In genomic region chr18:54776282-54776977, GRCh38 we compare ENCODE assay signal across 8 cellular contexts. TPM values are rescaled to one million over a fixed set of nuclear protein-coding genes. Genes with fewer than 3 reads are reported as not detected.
A peak's percentile ranks its signal among the peaks of the same experiment; 100 is the strongest.
DNase-seq lines count a peak whose midpoint lies in the region; ATAC-seq and TF ChIP-seq lines count a peak whose summit lies in the region.

No MANE protein-coding gene starts in this region.

- H3K27ac Mint-ChIP-seq in osteocyte (ENCODE audit: unreplicated experiment) = peak overlapping the region; percentile 94

- no peaks in the 10 kb centered on the region for H3K27me3 ChIP-seq in BLaER1
- H3K27me3 ChIP-seq in Karpas-422 (ENCODE audit: low read length) = no peaks in the 10 kb centered on the region

- H3K9me3 Mint-ChIP-seq in osteocyte (ENCODE audit: unreplicated experiment) = no peaks in the 10 kb centered on the region

- H3K27me3 Mint-ChIP-seq in osteocyte (ENCODE audit: unreplicated experiment) = no peaks in the 10 kb centered on the region

- no peaks in the 10 kb centered on the region for H3K36me3 Mint-ChIP-seq in osteocyte (ENCODE audit: unreplicated experiment)

- H3K4me1 ChIP-seq in BLaER1 (peaks cover 51% of the 10 kb centered on the region), Karpas-422 (ENCODE audit: low read length) (no peaks in the 10 kb centered on the region)

- DNase-seq in HK-2 (ENCODE audit: unreplicated experiment) = peak; percentile 62
- peak; percentile 95 for DNase-seq in amniotic stem cell (lab: John Stamatoyannopoulos, UW)
- DNase-seq in osteocyte (ENCODE audit: extremely low spot score, unreplicated experiment) = no peak
- DNase-seq in Karpas-422 = no peak
- no peak for DNase-seq in DMS 273 treated with DMSO at 0.1 percent for 48 hours (lab: John Stamatoyannopoulos, UW)
- DNase-seq in medulla oblongata (ENCODE audit: extremely low spot score) = no peak

- ATAC-seq in GM19463 (IDR thresholded peaks at IDR 0.05; ENCODE audit: unreplicated experiment) = peak; percentile 81

- TF ChIP-seq CTCF in osteocyte (IDR thresholded peaks at IDR 0.05) = no peak

- peaks cover 19% of the 10 kb centered on the region for H3K9me3 ChIP-seq in BLaER1
- H3K9me3 ChIP-seq in Karpas-422 (ENCODE audit: low read length) = no peaks in the 10 kb centered on the region

- no peaks in the 10 kb centered on the region for H3K36me3 ChIP-seq in BLaER1
- no peaks in the 10 kb centered on the region for H3K36me3 ChIP-seq in Karpas-422 (ENCODE audit: insufficient read depth, low read length)

- H3K9me2 ChIP-seq in Karpas-422 (replicated peaks; ENCODE audit: insufficient read depth, low read length) = no peaks in the 10 kb centered on the region

- H3K9ac ChIP-seq in BLaER1 = no peak overlapping the region
- no peak overlapping the region for H3K9ac ChIP-seq in Karpas-422 (ENCODE audit: low read length)

- H3K4me2 ChIP-seq in BLaER1 = peak overlapping the region; percentile 64
- H3K4me2 ChIP-seq in Karpas-422 (ENCODE audit: low read depth, low read length, poor library complexity, severe bottlenecking) = no peak overlapping the region

- no peak overlapping the region for H2AFZ ChIP-seq in Karpas-422 (ENCODE audit: low read length)

- H4K20me1 ChIP-seq in BLaER1 = no peaks in the 10 kb centered on the region
- H4K20me1 ChIP-seq in Karpas-422 (ENCODE audit: insufficient read depth, low read depth, low read length) = no peaks in the 10 kb centered on the region

- no peak overlapping the region for H3K4me3 Mint-ChIP-seq in osteocyte (ENCODE audit: unreplicated experiment)

- no peaks in the 10 kb centered on the region for H3K79me2 ChIP-seq in Karpas-422 (ENCODE audit: low read length)

- H3K27ac ChIP-seq in BLaER1 (no peak overlapping the region), Karpas-422 (ENCODE audit: low read length) (no peak overlapping the region)

- peaks cover 29% of the 10 kb centered on the region for H3K4me1 Mint-ChIP-seq in osteocyte (ENCODE audit: unreplicated experiment)

- no peak overlapping the region for H3K4me3 ChIP-seq in BLaER1
- H3K4me3 ChIP-seq in Karpas-422 (ENCODE audit: low read length) = no peak overlapping the region

RNA-seq across cellular contexts. Expression of gene RAB27B, which starts 51.8 kb away (rescaled TPM):
- 1.9 and 2.1 TPM in 2 replicates for total RNA-seq in osteocyte
- total RNA-seq in Karpas-422 (2014; rRNA removed; shearing (Covaris generic); ENCODE audit: low replicate concordance) = 0.11 TPM in 1 of 2 replicates, not detected in the other

Comparison
In these comparisons a context has a peak if more than half of its experiments do, and no peak if none do; other contexts are left out.
1. DNase-seq: peak in HK-2 (single experiment) and amniotic stem cell (single experiment); none in osteocyte (single experiment), Karpas-422 (single experiment), DMS 273 treated with DMSO at 0.1 percent for 48 hours (single experiment) and medulla oblongata (single experiment).